ENCODE assay signal across 20 cellular contexts in the genomic region with DNA sequence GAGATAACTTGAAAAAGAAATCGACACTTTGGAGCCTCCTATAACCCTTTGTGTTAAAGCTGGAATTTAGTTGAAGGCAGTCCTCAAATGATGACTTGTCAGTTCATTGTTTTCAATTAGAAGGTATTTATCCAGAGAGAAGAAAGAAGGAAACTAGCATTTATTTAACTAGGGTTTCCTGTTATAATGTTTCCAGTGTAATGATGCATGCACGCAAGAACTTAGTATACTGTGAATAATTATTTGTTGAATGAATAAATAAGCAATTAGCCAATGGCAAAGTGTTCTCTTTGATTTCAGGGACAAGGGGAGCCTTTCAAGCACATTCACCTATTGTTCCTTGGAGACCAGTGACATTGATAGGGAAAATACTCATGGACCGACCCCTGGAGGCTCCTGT.
DNase-seq lines count a peak whose midpoint lies in the region; ATAC-seq, FAIRE-seq and TF ChIP-seq lines count a peak whose summit lies in the region.
"Had no signal": no experiment of that assay in that cellular context is flagged by ENCODE, and none has a peak within 500 bp of the region (broad histone marks: within the 10 kb centered on the region; RNA-seq: fewer than 3 reads in every experiment).

No MANE protein-coding gene starts in this region.

- H3K27ac ChIP-seq in hepatocyte (peak overlapping the region; percentile 25), suprapubic skin (peak overlapping the region; percentile 77)
- H3K27ac ChIP-seq: BLaER1 treated with 17β-estradiol and CSF1 and Interleukin-3, amounts not matched to agents 10 nM and 100 nM had no signal

- 81% methylated on average over 3 of the region's 3 CpGs for WGBS in hepatocyte (ENCODE audit: low lambda C conversion rate, missing lambda C conversion rate)
- WGBS in suprapubic skin = 86% methylated on average over 3 of the region's 3 CpGs

- DNase-seq in NCI-H748 (lab: John Stamatoyannopoulos, UW; ENCODE audit: unreplicated experiment) = peak; percentile 44
- DNase-seq in NCI-H748 treated with DMSO at 0.1 percent for 48 hours (lab: John Stamatoyannopoulos, UW) = no peak
- DNase-seq in bronchial epithelial cell (ENCODE audit: low read depth) = peak; percentile 73
- no peak for DNase-seq in hepatocyte (ENCODE audit: low spot score)
- DNase-seq in suprapubic skin (ENCODE audit: low spot score in 2 of 2) = no peak
- DNase-seq in NCI-H1694 (lab: John Stamatoyannopoulos, UW) = no peak
- no peak for DNase-seq in GM10266 (ENCODE audit: extremely low spot score)
- DNase-seq: CD8-positive, alpha-beta memory T cell; DMS 273 treated with DMSO at 0.1 percent for 48 hours; EL; GOT3; MV-4-11; NCI-H1417 treated with DMSO at 0.1 percent for 48 hours; NCI-H526; NK-92 treated with Interleukin-12 subunit alpha and Interleukin-12 subunit beta, amount 100 ng/mL, for 24 hours; OCI-M1; SW 1271 had no signal

- FAIRE-seq in bronchial epithelial cell (lab: Jason Lieb, UNC) = no peak
- FAIRE-seq: A204.1 had no signal

- TF ChIP-seq POLR2A in suprapubic skin (IDR thresholded peaks at IDR 0.05) = no peak

- no peak for TF ChIP-seq CTCF in bronchial epithelial cell (IDR thresholded peaks at IDR 0.05; ENCODE audit: insufficient read depth, low read length, severe bottlenecking)
- no peak for TF ChIP-seq CTCF in hepatocyte (IDR thresholded peaks at IDR 0.05; ENCODE audit: poor library complexity)
- no peak for TF ChIP-seq CTCF in suprapubic skin (IDR thresholded peaks at IDR 0.05)
- TF ChIP-seq CTCF in GM10266 (IDR thresholded peaks at IDR 0.05; ENCODE audit: control insufficient read depth, insufficient read depth, low read depth, missing control alignments) = no peak

- no peak overlapping the region for H2AFZ ChIP-seq in hepatocyte

- H3K27me3 ChIP-seq in bronchial epithelial cell (ENCODE audit: control insufficient read depth, insufficient read depth, low read length) (no peaks in the 10 kb centered on the region), hepatocyte (no peaks in the 10 kb centered on the region), suprapubic skin (no peaks in the 10 kb centered on the region)
- H3K27me3 ChIP-seq: BLaER1 treated with 17β-estradiol and CSF1 and Interleukin-3, amounts not matched to agents 10 nM and 100 nM had no signal

- ATAC-seq in GM18861 (IDR thresholded peaks at IDR 0.05; ENCODE audit: unreplicated experiment) = no peak

- H3K9me3 ChIP-seq in hepatocyte (ENCODE audit: low read depth) = no peaks in the 10 kb centered on the region
- no peaks in the 10 kb centered on the region for H3K9me3 ChIP-seq in suprapubic skin
- H3K9me3 ChIP-seq: BLaER1 treated with 17β-estradiol and CSF1 and Interleukin-3, amounts not matched to agents 10 nM and 100 nM had no signal

- H3K9me2 ChIP-seq in hepatocyte (replicated peaks; ENCODE audit: insufficient read depth) = no peaks in the 10 kb centered on the region

- H3K4me1 ChIP-seq in hepatocyte (ENCODE audit: insufficient read depth) (peaks cover 5% of the 10 kb centered on the region), suprapubic skin (peaks cover 38% of the 10 kb centered on the region)
- H3K4me1 ChIP-seq: BLaER1 treated with 17β-estradiol and CSF1 and Interleukin-3, amounts not matched to agents 10 nM and 100 nM had no signal

- no peak overlapping the region for H3K4me2 ChIP-seq in hepatocyte
- H3K4me2 ChIP-seq: BLaER1 treated with 17β-estradiol and CSF1 and Interleukin-3, amounts not matched to agents 10 nM and 100 nM had no signal

- H4K20me1 ChIP-seq in hepatocyte (ENCODE audit: insufficient read depth, poor library complexity, severe bottlenecking) = no peaks in the 10 kb centered on the region
- H4K20me1 ChIP-seq: BLaER1 treated with 17β-estradiol and CSF1 and Interleukin-3, amounts not matched to agents 10 nM and 100 nM had no signal

- no peaks in the 10 kb centered on the region for H3K79me2 ChIP-seq in hepatocyte

- no peak overlapping the region for H3K4me3 ChIP-seq in bronchial epithelial cell (ENCODE audit: low read depth, low read length)
- no peak overlapping the region for H3K4me3 ChIP-seq in hepatocyte
- no peak overlapping the region for H3K4me3 ChIP-seq in suprapubic skin
- H3K4me3 ChIP-seq: BLaER1 treated with 17β-estradiol and CSF1 and Interleukin-3, amounts not matched to agents 10 nM and 100 nM had no signal

- H3K36me3 ChIP-seq in bronchial epithelial cell (ENCODE audit: control insufficient read depth, insufficient read depth, low read length) (no peaks in the 10 kb centered on the region), hepatocyte (replicated peaks; ENCODE audit: insufficient read depth, low read depth) (no peaks in the 10 kb centered on the region), suprapubic skin (no peaks in the 10 kb centered on the region)
- H3K36me3 ChIP-seq: BLaER1 treated with 17β-estradiol and CSF1 and Interleukin-3, amounts not matched to agents 10 nM and 100 nM had no signal

- TF ChIP-seq EP300 in suprapubic skin (IDR thresholded peaks at IDR 0.05) = no peak

Comparison
In these comparisons a context has a peak if more than half of its experiments do, and no peak if none do; other contexts are left out.
1. DNase-seq: peak in NCI-H748 (single experiment) and bronchial epithelial cell (single experiment); none in NCI-H748 treated with DMSO at 0.1 percent for 48 hours (single experiment), hepatocyte (single experiment), suprapubic skin (0 of 2), NCI-H1694 (single experiment) and GM10266 (single experiment).